ENCODE assay signal across 8 cellular contexts in the genomic region with DNA sequence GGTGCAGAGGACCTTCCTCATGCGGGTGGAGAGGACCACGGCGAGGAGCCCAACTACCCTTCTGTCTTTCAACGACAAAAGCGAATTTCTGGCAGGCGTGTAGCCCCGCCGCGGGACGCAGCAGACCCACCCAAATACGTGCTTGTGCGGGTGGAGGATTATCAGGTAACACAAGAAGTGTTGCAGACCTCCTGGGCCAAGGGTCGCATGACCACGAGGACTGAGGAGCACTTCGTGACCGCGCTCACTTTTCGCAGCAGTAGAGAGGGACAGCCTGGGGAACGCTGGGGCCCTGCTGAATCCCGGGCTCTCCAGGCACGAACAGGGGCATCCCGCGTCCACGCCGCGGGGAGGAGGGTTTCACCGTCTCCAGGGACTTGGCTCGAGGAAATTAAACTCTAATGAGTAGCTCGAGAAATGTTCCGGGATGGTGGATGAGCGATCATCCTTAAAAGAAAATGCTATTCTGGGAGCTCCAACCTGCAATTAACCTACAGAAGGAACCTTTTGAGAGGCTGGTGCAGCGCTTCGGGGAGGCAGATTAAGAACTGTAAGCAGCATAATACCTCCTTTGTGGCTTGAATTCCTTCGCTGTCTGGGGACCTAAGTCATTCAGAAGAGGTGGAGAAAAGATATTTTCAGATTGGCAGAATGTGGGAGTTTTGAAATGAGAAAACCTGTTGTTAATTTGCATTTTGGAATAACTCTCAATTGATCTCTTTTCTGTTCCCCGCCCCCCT. TPM values are rescaled to one million over a fixed set of nuclear protein-coding genes. Genes with fewer than 3 reads are reported as not detected.
A peak's percentile ranks its signal among the peaks of the same experiment; 100 is the strongest.
DNase-seq lines count a peak whose midpoint lies in the region; ATAC-seq and TF ChIP-seq lines count a peak whose summit lies in the region.

No MANE protein-coding gene starts in this region.

- intact Hi-C loops in CD14-positive monocyte (cut with micrococcal nuclease): no loop called here

- POLR2A ChIA-PET in naive thymus-derived CD8-positive, alpha-beta T cell (lab: Charles Lee): no interaction called here

- DNase-seq in CD14-positive monocyte (ENCODE audit: low spot score): no peak
- DNase-seq in SK-N-MC (ENCODE audit: low read depth, low spot score): no peak
- peak; percentile 27 for DNase-seq in epithelial cell of esophagus (ENCODE audit: low read depth)
- peak in 1 of 10 donors; percentile 1 for DNase-seq in naive thymus-derived CD8-positive, alpha-beta T cell
- DNase-seq in NCI-H2081 treated with DMSO at 0.1 percent for 48 hours (lab: John Stamatoyannopoulos, UW): no peak
- no peak for DNase-seq in stimulated activated naive CD4-positive, alpha-beta T cell treated with Interleukin-2 at 50 U/mL for 16 hours (lab: John Stamatoyannopoulos, UW)

- H3K4me3 ChIP-seq in SK-N-MC (peak overlapping the region; percentile 89), epithelial cell of esophagus (ENCODE audit: low read length) (peak overlapping the region; percentile 88)

- no peaks in the 10 kb centered on the region for H3K9me3 ChIP-seq in SK-N-MC (ENCODE audit: low read depth, low read length)

- peaks cover 0 to 6% (median 0%) of the 10 kb centered on the region in 7 donors for H3K9me3 Mint-ChIP-seq in CD14-positive monocyte
- H3K9me3 Mint-ChIP-seq in naive thymus-derived CD8-positive, alpha-beta T cell: no peaks in the 10 kb centered on the region

- peaks cover 20% of the 10 kb centered on the region for H3K4me1 Mint-ChIP-seq in CD14-positive monocyte
- peaks cover 6 to 20% (median 19%) of the 10 kb centered on the region in 4 donors for H3K4me1 Mint-ChIP-seq in naive thymus-derived CD8-positive, alpha-beta T cell

- H3K4me3 Mint-ChIP-seq in CD14-positive monocyte: peak overlapping the region; percentile 67 to 86
- H3K4me3 Mint-ChIP-seq in naive thymus-derived CD8-positive, alpha-beta T cell: peak overlapping the region; percentile 69 to 89 (median 78)

- peak overlapping the region; percentile 82 for H3K9ac ChIP-seq in SK-N-MC (ENCODE audit: insufficient read length)

- TF ChIP-seq CTCF in CD14-positive monocyte (IDR thresholded peaks at IDR 0.05) (no peak), epithelial cell of esophagus (IDR thresholded peaks at IDR 0.05; ENCODE audit: insufficient read depth, low read depth, low read length, missing control alignments) (no peak)

- peaks cover 27 to 44% (median 32%) of the 10 kb centered on the region in 3 donors for H3K27me3 Mint-ChIP-seq in CD14-positive monocyte (ENCODE audit: low read depth in 3 of 3)
- peaks cover 11 to 38% (median 35%) of the 10 kb centered on the region in 5 donors for H3K27me3 Mint-ChIP-seq in naive thymus-derived CD8-positive, alpha-beta T cell

- H3K27ac ChIP-seq in SK-N-MC: no peak overlapping the region

- peak overlapping the region in 1 of 7 donors; percentile 24 for H3K27ac Mint-ChIP-seq in CD14-positive monocyte
- peak overlapping the region in 1 of 10 donors; percentile 23 for H3K27ac Mint-ChIP-seq in naive thymus-derived CD8-positive, alpha-beta T cell

- ATAC-seq in GM19025 (IDR thresholded peaks at IDR 0.05; ENCODE audit: low read depth, unreplicated experiment) (peak; percentile 30), HG03097 (IDR thresholded peaks at IDR 0.05; ENCODE audit: low FRiP score, unreplicated experiment) (peak; percentile 35)
- ATAC-seq in naive thymus-derived CD8-positive, alpha-beta T cell: peak in 1 of 2 donors; percentile 44

- peaks cover 0 to 4% of the 10 kb centered on the region in 2 donors for H3K36me3 Mint-ChIP-seq in CD14-positive monocyte
- H3K36me3 Mint-ChIP-seq in naive thymus-derived CD8-positive, alpha-beta T cell: no peaks in the 10 kb centered on the region

- no peaks in the 10 kb centered on the region for H3K36me3 ChIP-seq in SK-N-MC (ENCODE audit: insufficient read depth, low read length)

RNA-seq across cellular contexts. Expression of a gene that starts 0.8 kb away (rescaled TPM):
- not detected for polyA plus RNA-seq in CD14-positive monocyte
- not detected for total RNA-seq in naive thymus-derived CD8-positive, alpha-beta T cell
- polyA plus RNA-seq in naive thymus-derived CD8-positive, alpha-beta T cell: not detected

RNA-seq across cellular contexts. Expression of a gene that starts 51.6 kb away (rescaled TPM):
- not detected for polyA plus RNA-seq in CD14-positive monocyte
- total RNA-seq in naive thymus-derived CD8-positive, alpha-beta T cell: not detected
- not detected for polyA plus RNA-seq in naive thymus-derived CD8-positive, alpha-beta T cell
